ENCODE assay signal across 18 cellular contexts in genomic region chr6:5679271-5679670, GRCh38.
"Had no signal": no experiment of that assay in that cellular context is flagged by ENCODE, and none has a peak within 500 bp of the region (broad histone marks: within the 10 kb centered on the region; RNA-seq: fewer than 3 reads in every experiment).

No MANE protein-coding gene starts in this region.

- ATAC-seq: activated T-cell treated with anti-CD3 and anti-CD28 coated beads, Interleukin-2, amount 50 U/mL, for 4 hours; left colon; stimulated activated naive CD8-positive, alpha-beta T cell treated with anti-CD3 and anti-CD28 coated beads, Interleukin-15, Interleukin-2, amounts not matched to agents 100 U/mL and 50 U/mL, for 24 hours had no signal

- H3K4me3 Mint-ChIP-seq: activated naive CD4-positive, alpha-beta T cell treated with anti-CD3 and anti-CD28 coated beads, Interleukin-2, amount 10 ng/mL, durations not matched to agents 7 days and 5 days; activated T-cell treated with anti-CD3 and anti-CD28 coated beads, Interleukin-2, amount 50 U/mL, for 4 hours; mesothelial cell of epicardium; neural progenitor cell had no signal

- DNase-seq: activated CD4-positive, alpha-beta T cell treated with anti-CD3 and anti-CD28 coated beads, Interleukin-2, amount 50 U/mL, for 1 hour; activated CD4-positive, CD25-positive, alpha-beta regulatory T cell; activated CD8-positive, alpha-beta memory T cell treated with anti-CD3 and anti-CD28 coated beads, Interleukin-2, amount 50 U/mL, for 4 hours; activated effector memory CD4-positive, alpha-beta T cell treated with Interleukin-2 at 50 U/mL for 16 hours; activated naive CD4-positive, alpha-beta T cell treated with anti-CD3 and anti-CD28 coated beads, Interleukin-2, amount 10 ng/mL, durations not matched to agents 7 days and 5 days; activated T-cell treated with anti-CD3 and anti-CD28 coated beads, Interleukin-2, amount 50 U/mL, for 4 hours; erythroblast; foreskin melanocyte; glutamatergic neuron; hippocampal formation; islet precursor cell; left colon; stimulated activated naive CD8-positive, alpha-beta T cell treated with anti-CD3 and anti-CD28 coated beads, Interleukin-15, Interleukin-2, amounts not matched to agents 100 U/mL and 50 U/mL, for 24 hours; substantia nigra; tibial artery had no signal

- H3K27ac Mint-ChIP-seq: activated naive CD4-positive, alpha-beta T cell treated with anti-CD3 and anti-CD28 coated beads, Interleukin-2, amount 10 ng/mL, durations not matched to agents 7 days and 5 days; mesothelial cell of epicardium; neural progenitor cell had no signal

- H3K27me3 Mint-ChIP-seq: activated naive CD4-positive, alpha-beta T cell treated with anti-CD3 and anti-CD28 coated beads, Interleukin-2, amount 10 ng/mL, durations not matched to agents 7 days and 5 days; progenitor cell of endocrine pancreas had no signal

- H3K36me3 Mint-ChIP-seq: mesothelial cell of epicardium, neural progenitor cell had no signal
